Comparison of ENCODE assay signal across 19 cellular contexts in the genomic region with DNA sequence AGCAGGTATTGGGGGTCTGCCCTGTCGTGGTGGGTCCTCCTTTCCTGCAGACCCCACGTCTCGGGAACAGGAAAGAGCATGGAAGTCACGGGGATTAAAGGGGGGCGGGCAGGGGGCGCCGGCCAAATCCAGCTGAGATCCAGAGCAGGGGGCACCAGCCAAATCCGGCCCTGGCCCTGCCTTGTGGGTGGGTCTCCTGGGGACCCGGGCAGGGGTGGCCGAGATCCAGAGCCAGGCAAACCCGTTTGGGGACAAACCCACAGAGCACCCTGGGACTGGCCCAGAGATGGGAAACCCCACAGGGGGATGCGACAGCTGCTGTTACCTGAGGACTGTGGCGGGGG. TPM values are rescaled to one million over a fixed set of nuclear protein-coding genes. Genes with fewer than 3 reads are reported as not detected.
A peak's percentile ranks its signal among the peaks of the same experiment; 100 is the strongest.
DNase-seq lines count a peak whose midpoint lies in the region; ATAC-seq and TF ChIP-seq lines count a peak whose summit lies in the region.
"Had no signal": no experiment of that assay in that cellular context is flagged by ENCODE, and none has a peak within 500 bp of the region (broad histone marks: within the 10 kb centered on the region; RNA-seq: fewer than 3 reads in every experiment).

No MANE protein-coding gene starts in this region.

- no peaks in the 10 kb centered on the region for H3K79me2 ChIP-seq in osteoblast (ENCODE audit: insufficient read depth, low read length)

- H3K27ac Mint-ChIP-seq in glutamatergic neuron (ENCODE audit: unreplicated experiment): no peak overlapping the region
- H3K27ac Mint-ChIP-seq: B cell; CD8-positive, alpha-beta memory T cell had no signal

- TF ChIP-seq CTCF in left ventricle myocardium inferior (IDR thresholded peaks at IDR 0.05; ENCODE audit: borderline replicate concordance): no peak
- TF ChIP-seq CTCF in RWPE2 (IDR thresholded peaks at IDR 0.05; ENCODE audit: poor library complexity, severe bottlenecking): no peak
- TF ChIP-seq CTCF in osteoblast (IDR thresholded peaks at IDR 0.05; ENCODE audit: extremely low read depth, low read depth, low read length): no peak
- no peak for TF ChIP-seq CTCF in glutamatergic neuron (IDR thresholded peaks at IDR 0.05; ENCODE audit: partially characterized antibody, unreplicated experiment)

- H3K27me3 Mint-ChIP-seq in glutamatergic neuron (ENCODE audit: unreplicated experiment): peaks cover 3% of the 10 kb centered on the region
- H3K27me3 Mint-ChIP-seq: B cell; CD8-positive, alpha-beta memory T cell had no signal

- intact Hi-C loops in Right ventricle myocardium superior (cut with DNase I): no loop called here
- intact Hi-C loops in left ventricle myocardium inferior (cut with micrococcal nuclease): no loop called here

- H3K4me3 ChIP-seq in left ventricle myocardium inferior (no peak overlapping the region), RWPE2 (ENCODE audit: severe bottlenecking) (no peak overlapping the region), osteoblast (ENCODE audit: insufficient read depth, low read length) (no peak overlapping the region)

- ATAC-seq in Right ventricle myocardium superior (ENCODE audit: poor library complexity) (no peak), RWPE2 (ENCODE audit: low read depth) (no peak), HG02642 (IDR thresholded peaks at IDR 0.05; ENCODE audit: poor library complexity, unreplicated experiment) (no peak)

- H3K9me3 Mint-ChIP-seq in glutamatergic neuron (ENCODE audit: unreplicated experiment): peaks cover 4% of the 10 kb centered on the region
- H3K9me3 Mint-ChIP-seq: CD8-positive, alpha-beta memory T cell had no signal

- no peak overlapping the region for H3K4me2 ChIP-seq in osteoblast (ENCODE audit: insufficient read depth, low read length)

- H3K4me3 Mint-ChIP-seq in glutamatergic neuron (ENCODE audit: unreplicated experiment): no peak overlapping the region
- H3K4me3 Mint-ChIP-seq: B cell; CD8-positive, alpha-beta memory T cell had no signal

- H3K9me3 ChIP-seq in left ventricle myocardium inferior (replicated peaks): no peaks in the 10 kb centered on the region
- H3K9me3 ChIP-seq in RWPE2 (ENCODE audit: severe bottlenecking): no peaks in the 10 kb centered on the region
- H3K9me3 ChIP-seq in osteoblast (ENCODE audit: low read depth, low read length): no peaks in the 10 kb centered on the region

- H3K4me1 Mint-ChIP-seq in glutamatergic neuron (ENCODE audit: low read depth, unreplicated experiment): peaks cover 4% of the 10 kb centered on the region

- no peaks in the 10 kb centered on the region for H4K20me1 ChIP-seq in osteoblast (ENCODE audit: insufficient read depth, low read length)

- H3K36me3 Mint-ChIP-seq in glutamatergic neuron (ENCODE audit: unreplicated experiment): no peaks in the 10 kb centered on the region

- H2AFZ ChIP-seq in osteoblast (ENCODE audit: low read length): no peak overlapping the region

- H3K27ac ChIP-seq in left ventricle myocardium inferior (replicated peaks): no peak overlapping the region
- H3K27ac ChIP-seq in RWPE2 (ENCODE audit: poor library complexity, severe bottlenecking): no peak overlapping the region
- H3K27ac ChIP-seq in osteoblast (ENCODE audit: low read depth, low read length): no peak overlapping the region

- H3K27me3 ChIP-seq in left ventricle myocardium inferior (ENCODE audit: low read depth) (peaks cover 9% of the 10 kb centered on the region), RWPE2 (ENCODE audit: insufficient read depth, poor library complexity, severe bottlenecking) (no peaks in the 10 kb centered on the region), osteoblast (ENCODE audit: insufficient read depth, low read length) (no peaks in the 10 kb centered on the region)

- peaks cover 12% of the 10 kb centered on the region for H3K4me1 ChIP-seq in left ventricle myocardium inferior
- H3K4me1 ChIP-seq in RWPE2 (ENCODE audit: insufficient read depth, poor library complexity, severe bottlenecking): peaks cover 9% of the 10 kb centered on the region
- peaks cover 10% of the 10 kb centered on the region for H3K4me1 ChIP-seq in osteoblast (ENCODE audit: insufficient read depth, low read length)

- DNase-seq in Right ventricle myocardium superior: peak; percentile 28
- DNase-seq in left ventricle myocardium inferior: no peak
- peak; percentile 68 for DNase-seq in RWPE2 (ENCODE audit: low spot score)
- peak; percentile 58 for DNase-seq in osteoblast (ENCODE audit: insufficient read length, low spot score, missing footprints)
- no peak for DNase-seq in NCI-H2227 treated with DMSO at 0.1 percent for 48 hours (lab: John Stamatoyannopoulos, UW)
- no peak for DNase-seq in glutamatergic neuron
- DNase-seq: ACHN; GF-D8; KG1; NCI-H1092 treated with DMSO at 0.1 percent for 48 hours; NCI-H1694; NCI-H2107; NCI-H345; NCI-H526 treated with DMSO at 0.1 percent for 48 hours; NK-92 treated with Interleukin-12 subunit alpha and Interleukin-12 subunit beta, amount 100 ng/mL, for 24 hours had no signal

- no peaks in the 10 kb centered on the region for H3K36me3 ChIP-seq in left ventricle myocardium inferior
- no peaks in the 10 kb centered on the region for H3K36me3 ChIP-seq in RWPE2 (ENCODE audit: low read depth)
- H3K36me3 ChIP-seq in osteoblast (ENCODE audit: insufficient read depth, low read length): no peaks in the 10 kb centered on the region

RNA-seq across cellular contexts. Expression of a gene that starts 9.9 kb away (rescaled TPM):
- total RNA-seq in Right ventricle myocardium superior (not detected), left ventricle myocardium inferior (not detected), osteoblast (not detected in 2 replicates), glutamatergic neuron (ENCODE audit: unreplicated experiment) (not detected)
- total RNA-seq: B cell; CD8-positive, alpha-beta memory T cell; H4 had no signal

RNA-seq across cellular contexts. Expression of a gene that starts 31.9 kb away (rescaled TPM):
- total RNA-seq in Right ventricle myocardium superior (2.4 TPM), left ventricle myocardium inferior (3.8 TPM), osteoblast (5.4 and 8.5 TPM in 2 replicates), glutamatergic neuron (ENCODE audit: unreplicated experiment) (24.5 TPM)

Comparison
In these comparisons a context has a peak if more than half of its experiments do, and no peak if none do; other contexts are left out.
1. DNase-seq: peak in Right ventricle myocardium superior (single experiment), RWPE2 (single experiment) and osteoblast (single experiment); none in left ventricle myocardium inferior (single experiment), NCI-H2227 treated with DMSO at 0.1 percent for 48 hours (single experiment) and glutamatergic neuron (single experiment).